Comparison of ENCODE assay signal across 1 cellular context in genomic region chr2:27875089-27875881, GRCh38.
TF ChIP-seq lines count a peak whose summit lies in the region.

No MANE protein-coding gene starts in this region.

TF ChIP-seq in HepG2, 621 proteins besides CTCF, POLR2A, EP300 and RAD21 (continued from another document and continues in another):
- TF ChIP-seq MAX (IDR thresholded peaks at IDR 0.05) (no peak), UBTF (CRISPR knock-in tag; IDR thresholded peaks at IDR 0.05) (no peak), CSRNP2 (CRISPR knock-in tag; conservative IDR thresholded peaks at IDR 0.05; ENCODE audit: low read depth) (no peak), ZKSCAN1 (IDR thresholded peaks at IDR 0.05; ENCODE audit: low read length) (no peak), ZNF670 (CRISPR knock-in tag; IDR thresholded peaks at IDR 0.05; ENCODE audit: borderline replicate concordance) (no peak), ZNF577 (CRISPR knock-in tag; IDR thresholded peaks at IDR 0.05; ENCODE audit: borderline replicate concordance, low read depth) (no peak), PBX3 (CRISPR knock-in tag; IDR thresholded peaks at IDR 0.05; ENCODE audit: borderline replicate concordance) (no peak), RERE (CRISPR knock-in tag; IDR thresholded peaks at IDR 0.05; ENCODE audit: low read depth) (0 out of 2 replicates have a peak, but pooled peaks have one; percentile 49), IRF9 (CRISPR knock-in tag; IDR thresholded peaks at IDR 0.05; ENCODE audit: borderline replicate concordance) (peak; percentile 35; the same call in 1 of the 2 replicates), HES4 (CRISPR knock-in tag; IDR thresholded peaks at IDR 0.05; ENCODE audit: borderline replicate concordance) (no peak), RARA (CRISPR knock-in tag; IDR thresholded peaks at IDR 0.05) (peak; percentile 96), ZNF773 (CRISPR knock-in tag; IDR thresholded peaks at IDR 0.05; ENCODE audit: borderline replicate concordance) (no peak), HOXA3 (CRISPR knock-in tag; IDR thresholded peaks at IDR 0.05) (no peak), ZNF44 (CRISPR knock-in tag; IDR thresholded peaks at IDR 0.05) (no peak), ZNF546 (CRISPR knock-in tag; conservative IDR thresholded peaks at IDR 0.05) (no peak), ZNF740 (CRISPR knock-in tag; IDR thresholded peaks at IDR 0.05) (no peak), NBN (conservative IDR thresholded peaks at IDR 0.05) (no peak), NFKBIZ (CRISPR knock-in tag; IDR thresholded peaks at IDR 0.05) (peak; percentile 44; the same call in 1 of the 2 replicates), THAP7 (CRISPR knock-in tag; IDR thresholded peaks at IDR 0.05) (no peak), RAD51 (IDR thresholded peaks at IDR 0.05; ENCODE audit: borderline replicate concordance) (no peak), ATM (IDR thresholded peaks at IDR 0.05; ENCODE audit: borderline replicate concordance) (no peak), PHF5A (CRISPR knock-in tag; IDR thresholded peaks at IDR 0.05; ENCODE audit: low read depth, unreplicated experiment) (no peak), SP1 (IDR thresholded peaks at IDR 0.05) (no peak), SP1 (CRISPR knock-in tag; IDR thresholded peaks at IDR 0.05) (no peak), STAT6 (CRISPR knock-in tag; IDR thresholded peaks at IDR 0.05; ENCODE audit: borderline replicate concordance) (no peak), ZNF205 (CRISPR knock-in tag; IDR thresholded peaks at IDR 0.05) (0 out of 2 replicates have a peak, but pooled peaks have one; percentile 36), MATR3 (CRISPR knock-in tag; IDR thresholded peaks at IDR 0.05) (no peak), SNAPC5 (CRISPR knock-in tag; IDR thresholded peaks at IDR 0.05; ENCODE audit: borderline replicate concordance) (no peak), AGO1 (IDR thresholded peaks at IDR 0.05; ENCODE audit: low read depth, low read length, poor library complexity, severe bottlenecking) (no peak), SSRP1 (CRISPR knock-in tag; IDR thresholded peaks at IDR 0.05) (no peak), ZBTB21 (CRISPR knock-in tag; IDR thresholded peaks at IDR 0.05) (no peak), ZNF451 (CRISPR knock-in tag; IDR thresholded peaks at IDR 0.05) (no peak), ZMAT5 (CRISPR knock-in tag; IDR thresholded peaks at IDR 0.05; ENCODE audit: borderline replicate concordance, low read depth) (no peak), POGZ (CRISPR knock-in tag; IDR thresholded peaks at IDR 0.05) (peak; percentile 44; the same call in 1 of the 2 replicates), FOXP1 (IDR thresholded peaks at IDR 0.05) (peak; percentile 82), FOXP1 (CRISPR knock-in tag; IDR thresholded peaks at IDR 0.05) (peak; percentile 98), FOSL1 (CRISPR knock-in tag; IDR thresholded peaks at IDR 0.05; ENCODE audit: borderline replicate concordance) (no peak), POGK (CRISPR knock-in tag; conservative IDR thresholded peaks at IDR 0.05) (no peak), BORCS8-MEF2B (CRISPR knock-in tag; IDR thresholded peaks at IDR 0.05) (no peak), ZNF576 (CRISPR knock-in tag; IDR thresholded peaks at IDR 0.05) (no peak), MEF2D (CRISPR knock-in tag; IDR thresholded peaks at IDR 0.05) (peak; percentile 94), RBAK (CRISPR knock-in tag; IDR thresholded peaks at IDR 0.05) (no peak), ZFYVE20 (CRISPR knock-in tag; IDR thresholded peaks at IDR 0.05; ENCODE audit: borderline replicate concordance, low read depth) (no peak), SRSF9 (IDR thresholded peaks at IDR 0.05; ENCODE audit: borderline replicate concordance, insufficient read depth, low read depth, low read length, poor library complexity, severe bottlenecking) (no peak), FOXK1 (CRISPR knock-in tag; IDR thresholded peaks at IDR 0.05; ENCODE audit: borderline replicate concordance, low read depth) (peak; percentile 95)
